ENCODE assay signal across 16 cellular contexts in genomic region chr4:141772838-141773237, GRCh38.
"Had no signal": no experiment of that assay in that cellular context is flagged by ENCODE, and none has a peak within 500 bp of the region (broad histone marks: within the 10 kb centered on the region; RNA-seq: fewer than 3 reads in every experiment).

No MANE protein-coding gene starts in this region.

- FAIRE-seq: keratinocyte, urothelium cell line had no signal

- H3K9me3 ChIP-seq: ascending aorta, breast epithelium, esophagus muscularis mucosa, left lung had no signal

- H3K27me3 Mint-ChIP-seq: activated naive CD4-positive, alpha-beta T cell treated with anti-CD3 and anti-CD28 coated beads, Interleukin-2, amount 10 ng/mL, durations not matched to agents 7 days and 5 days had no signal

- ATAC-seq: left lung; stimulated activated memory B cell treated with anti-CD40 and anti-IgM and Interleukin-4, amounts not matched to agents 10 μg/mL and 1 μg/mL and 100 μg/mL, for 72 hours; T-helper 17 cell had no signal

- H3K9me3 Mint-ChIP-seq: activated naive CD4-positive, alpha-beta T cell treated with anti-CD3 and anti-CD28 coated beads, Interleukin-2, amount 10 ng/mL, durations not matched to agents 7 days and 5 days; stimulated activated memory B cell treated with anti-CD40 and anti-IgM and Interleukin-4, amounts not matched to agents 10 μg/mL and 1 μg/mL and 100 μg/mL, for 72 hours had no signal

- H3K4me3 ChIP-seq: ascending aorta, breast epithelium, esophagus muscularis mucosa, hepatocyte, left lung had no signal

- H3K27ac Mint-ChIP-seq: activated naive CD4-positive, alpha-beta T cell treated with anti-CD3 and anti-CD28 coated beads, Interleukin-2, amount 10 ng/mL, durations not matched to agents 7 days and 5 days; stimulated activated memory B cell treated with anti-CD40 and anti-IgM and Interleukin-4, amounts not matched to agents 10 μg/mL and 1 μg/mL and 100 μg/mL, for 72 hours had no signal

- H3K27ac ChIP-seq: ascending aorta, breast epithelium, esophagus muscularis mucosa, hepatocyte, left lung, parathyroid adenoma had no signal

- DNase-seq: activated CD4-positive, alpha-beta T cell treated with anti-CD3 and anti-CD28 coated beads, Interleukin-2, amount 50 U/mL, for 1 hour; activated CD4-positive, CD25-positive, alpha-beta regulatory T cell; activated naive CD4-positive, alpha-beta T cell treated with anti-CD3 and anti-CD28 coated beads, Interleukin-2, amount 10 ng/mL, durations not matched to agents 7 days and 5 days; cerebellar nuclear complex; dermis blood vessel endothelial cell; left lung; mammary epithelial cell; T-helper 17 cell had no signal

- H3K4me3 Mint-ChIP-seq: activated naive CD4-positive, alpha-beta T cell treated with anti-CD3 and anti-CD28 coated beads, Interleukin-2, amount 10 ng/mL, durations not matched to agents 7 days and 5 days; stimulated activated memory B cell treated with anti-CD40 and anti-IgM and Interleukin-4, amounts not matched to agents 10 μg/mL and 1 μg/mL and 100 μg/mL, for 72 hours had no signal

- H3K36me3 Mint-ChIP-seq: activated naive CD4-positive, alpha-beta T cell treated with anti-CD3 and anti-CD28 coated beads, Interleukin-2, amount 10 ng/mL, durations not matched to agents 7 days and 5 days; stimulated activated memory B cell treated with anti-CD40 and anti-IgM and Interleukin-4, amounts not matched to agents 10 μg/mL and 1 μg/mL and 100 μg/mL, for 72 hours had no signal

- H3K4me1 ChIP-seq: ascending aorta, breast epithelium, esophagus muscularis mucosa, left lung, parathyroid adenoma had no signal

- H3K4me2 ChIP-seq: hepatocyte had no signal

- H3K4me1 Mint-ChIP-seq: stimulated activated memory B cell treated with anti-CD40 and anti-IgM and Interleukin-4, amounts not matched to agents 10 μg/mL and 1 μg/mL and 100 μg/mL, for 72 hours had no signal
